In genomic region chr2:64114912-64115277, GRCh38 we compare ENCODE assay signal across 10 cellular contexts. TPM values are rescaled to one million over a fixed set of nuclear protein-coding genes. Genes with fewer than 3 reads are reported as not detected.
A peak's percentile ranks its signal among the peaks of the same experiment; 100 is the strongest.
DNase-seq lines count a peak whose midpoint lies in the region; ATAC-seq and TF ChIP-seq lines count a peak whose summit lies in the region.
"Had no signal": no experiment of that assay in that cellular context is flagged by ENCODE, and none has a peak within 500 bp of the region (broad histone marks: within the 10 kb centered on the region; RNA-seq: fewer than 3 reads in every experiment).

No MANE protein-coding gene starts in this region.

- intact Hi-C loops in Calu3 (cut with micrococcal nuclease; ENCODE audit: unreplicated experiment) (no loop called here), lower lobe of right lung (cut with DNase I) (no loop called here), mucosa of descending colon (cut with DNase I, micrococcal nuclease) (no loop called here), dorsolateral prefrontal cortex (cut with DNase I) (no loop called here)

- TF ChIP-seq EP300 in gastroesophageal sphincter (IDR thresholded peaks at IDR 0.05): no peak
- TF ChIP-seq EP300 in suprapubic skin (IDR thresholded peaks at IDR 0.05): no peak

- no peaks in the 10 kb centered on the region for H4K20me1 ChIP-seq in KMS-11 (ENCODE audit: insufficient read depth)

- no peak overlapping the region for H2AFZ ChIP-seq in KMS-11 (ENCODE audit: low read depth)

- no peaks in the 10 kb centered on the region for H3K9me3 Mint-ChIP-seq in Calu3 (ENCODE audit: low read depth, unreplicated experiment)

- peak overlapping the region; percentile 71 for H3K27ac ChIP-seq in KMS-11
- H3K27ac ChIP-seq in lower lobe of right lung: peak overlapping the region; percentile 56
- peak overlapping the region in 1 of 4 donors; percentile 19 for H3K27ac ChIP-seq in gastroesophageal sphincter
- no peak overlapping the region for H3K27ac ChIP-seq in suprapubic skin
- peak overlapping the region in 23 of 59 donors; percentile 0 to 70 (median 37) for H3K27ac ChIP-seq in dorsolateral prefrontal cortex

- TF ChIP-seq POLR2A in gastroesophageal sphincter (IDR thresholded peaks at IDR 0.05) (no peak), suprapubic skin (IDR thresholded peaks at IDR 0.05) (no peak)

- peak overlapping the region; percentile 39 for H3K4me3 Mint-ChIP-seq in Calu3 (ENCODE audit: low read depth, unreplicated experiment)

- H3K27me3 Mint-ChIP-seq in Calu3 (ENCODE audit: unreplicated experiment): no peaks in the 10 kb centered on the region

- peaks cover 49% of the 10 kb centered on the region for H3K4me1 Mint-ChIP-seq in Calu3 (ENCODE audit: low read depth, unreplicated experiment)

- peak overlapping the region; percentile 68 for H3K4me3 ChIP-seq in KMS-11 (IDR thresholded peaks at IDR 0.05; ENCODE audit: insufficient read depth, low read depth, low read length)
- H3K4me3 ChIP-seq in lower lobe of right lung: no peak overlapping the region
- H3K4me3 ChIP-seq in gastroesophageal sphincter: no peak overlapping the region
- no peak overlapping the region for H3K4me3 ChIP-seq in mucosa of descending colon
- no peak overlapping the region for H3K4me3 ChIP-seq in suprapubic skin
- no peak overlapping the region for H3K4me3 ChIP-seq in dorsolateral prefrontal cortex

- H3K27me3 ChIP-seq in KMS-11 (ENCODE audit: insufficient read depth, low read depth) (no peaks in the 10 kb centered on the region), lower lobe of right lung (ENCODE audit: low read depth) (no peaks in the 10 kb centered on the region), gastroesophageal sphincter (no peaks in the 10 kb centered on the region), suprapubic skin (no peaks in the 10 kb centered on the region), dorsolateral prefrontal cortex (no peaks in the 10 kb centered on the region)

- TF ChIP-seq CTCF in Calu3 (IDR thresholded peaks at IDR 0.05; ENCODE audit: unreplicated experiment) (no peak), KMS-11 (conservative IDR thresholded peaks at IDR 0.05; ENCODE audit: low read depth, low read length) (no peak), lower lobe of right lung (IDR thresholded peaks at IDR 0.05) (no peak), gastroesophageal sphincter (IDR thresholded peaks at IDR 0.05) (no peak), mucosa of descending colon (IDR thresholded peaks at IDR 0.05) (no peak), suprapubic skin (IDR thresholded peaks at IDR 0.05) (no peak), dorsolateral prefrontal cortex (IDR thresholded peaks at IDR 0.05 in 54 of 56, conservative IDR thresholded peaks at IDR 0.05 in 2 of 56; ENCODE audit: low read depth in 1 of 56, partially characterized antibody in 56 of 56) (no peak)

- no peaks in the 10 kb centered on the region for H3K36me3 ChIP-seq in KMS-11 (ENCODE audit: insufficient read depth)
- no peaks in the 10 kb centered on the region for H3K36me3 ChIP-seq in lower lobe of right lung
- no peaks in the 10 kb centered on the region for H3K36me3 ChIP-seq in gastroesophageal sphincter
- no peaks in the 10 kb centered on the region for H3K36me3 ChIP-seq in mucosa of descending colon (ENCODE audit: low read depth)
- no peaks in the 10 kb centered on the region for H3K36me3 ChIP-seq in suprapubic skin

- ATAC-seq in GM21367 (IDR thresholded peaks at IDR 0.05; ENCODE audit: unreplicated experiment): peak; percentile 18
- ATAC-seq in lower lobe of right lung: no peak
- no peak for ATAC-seq in gastroesophageal sphincter
- no peak for ATAC-seq in mucosa of descending colon

- peak overlapping the region; percentile 81 for H3K4me2 ChIP-seq in KMS-11

- H3K9ac ChIP-seq in KMS-11: no peak overlapping the region; the same call in 1 of the 2 replicates

- peaks cover 19% of the 10 kb centered on the region for H3K36me3 Mint-ChIP-seq in Calu3 (ENCODE audit: insufficient read depth, unreplicated experiment)

- peaks cover 89% of the 10 kb centered on the region for H3K79me2 ChIP-seq in KMS-11 (ENCODE audit: insufficient read depth, low read depth)

- H3K9me3 ChIP-seq in lower lobe of right lung (no peaks in the 10 kb centered on the region), gastroesophageal sphincter (no peaks in the 10 kb centered on the region), mucosa of descending colon (no peaks in the 10 kb centered on the region), suprapubic skin (no peaks in the 10 kb centered on the region)

- peaks cover 86% of the 10 kb centered on the region for H3K4me1 ChIP-seq in KMS-11 (ENCODE audit: low read depth, poor library complexity, severe bottlenecking)
- peaks cover 81% of the 10 kb centered on the region for H3K4me1 ChIP-seq in lower lobe of right lung
- peaks cover 5 to 82% (median 12%) of the 10 kb centered on the region in 3 donors for H3K4me1 ChIP-seq in gastroesophageal sphincter
- H3K4me1 ChIP-seq in mucosa of descending colon (ENCODE audit: low read depth): peaks cover 64% of the 10 kb centered on the region
- H3K4me1 ChIP-seq in suprapubic skin: peaks cover 77% of the 10 kb centered on the region

- BruUV-seq in Calu3 (replicated peaks; lab: Mats Ljungman, UMichigan): no TSS peak

- DNase-seq in Calu3 (no peak), lower lobe of right lung (no peak), mucosa of descending colon (no peak), suprapubic skin (ENCODE audit: low spot score in 2 of 2) (no peak), dorsolateral prefrontal cortex (no peak)
- DNase-seq: kidney glomerular epithelial cell, NCI-H524 had no signal

- WGBS in gastroesophageal sphincter (ENCODE audit: low coverage in 1 of 2), 2 donors: 77 to 94% methylated on average over 3 of the region's 3 CpGs
- 60% methylated on average over 3 of the region's 3 CpGs for whole genome bisulfite sequencing in suprapubic skin

- peak overlapping the region; percentile 93 for H3K27ac Mint-ChIP-seq in Calu3 (ENCODE audit: unreplicated experiment)

- CTCF ChIA-PET in Calu3 (lab: Charles Lee): interaction anchor here (3.0 kb wide), 1 partner anchor 9 kb away, joined by 9 read pairs; no protein-coding TSS in a partner anchor

RNA-seq across cellular contexts. Expression of gene PELI1, which starts 29.3 kb away (rescaled TPM):
- total RNA-seq in Calu3 (2022) (26.2 and 27.3 TPM in 2 replicates), lower lobe of right lung (34.1 TPM), gastroesophageal sphincter (10 to 100 TPM; 13.1 to 22.4 (median 20.5) TPM), mucosa of descending colon (10 to 100 TPM; 45.6 to 51.2 (median 48.9) TPM), suprapubic skin (10 to 100 TPM; 50.6 to 72.3 (median 59.7) TPM), dorsolateral prefrontal cortex (10 to 100 TPM; 14.7 to 45.5 (median 26.9) TPM)
